1 cellular context compared by ENCODE assay signal in genomic region chr2:168434164-168434563, GRCh38.
TF ChIP-seq lines count a peak whose summit lies in the region.

No MANE protein-coding gene starts in this region.

TF ChIP-seq in SK-N-SH treated with all-trans-retinoic acid at 6 μM for 48 hours, 23 proteins besides CTCF, POLR2A, EP300 and RAD21 (continued from another document):
- TF ChIP-seq PATZ1 (CRISPR knock-in tag; IDR thresholded peaks at IDR 0.05; ENCODE audit: borderline replicate concordance) (no peak), ZNF8 (CRISPR knock-in tag; IDR thresholded peaks at IDR 0.05) (peak; percentile 22; the same call in 1 of the 2 replicates), BACH2 (CRISPR knock-in tag; IDR thresholded peaks at IDR 0.05; ENCODE audit: borderline replicate concordance) (no peak)
